ENCODE assay signal across 1 cellular context in the genomic region with DNA sequence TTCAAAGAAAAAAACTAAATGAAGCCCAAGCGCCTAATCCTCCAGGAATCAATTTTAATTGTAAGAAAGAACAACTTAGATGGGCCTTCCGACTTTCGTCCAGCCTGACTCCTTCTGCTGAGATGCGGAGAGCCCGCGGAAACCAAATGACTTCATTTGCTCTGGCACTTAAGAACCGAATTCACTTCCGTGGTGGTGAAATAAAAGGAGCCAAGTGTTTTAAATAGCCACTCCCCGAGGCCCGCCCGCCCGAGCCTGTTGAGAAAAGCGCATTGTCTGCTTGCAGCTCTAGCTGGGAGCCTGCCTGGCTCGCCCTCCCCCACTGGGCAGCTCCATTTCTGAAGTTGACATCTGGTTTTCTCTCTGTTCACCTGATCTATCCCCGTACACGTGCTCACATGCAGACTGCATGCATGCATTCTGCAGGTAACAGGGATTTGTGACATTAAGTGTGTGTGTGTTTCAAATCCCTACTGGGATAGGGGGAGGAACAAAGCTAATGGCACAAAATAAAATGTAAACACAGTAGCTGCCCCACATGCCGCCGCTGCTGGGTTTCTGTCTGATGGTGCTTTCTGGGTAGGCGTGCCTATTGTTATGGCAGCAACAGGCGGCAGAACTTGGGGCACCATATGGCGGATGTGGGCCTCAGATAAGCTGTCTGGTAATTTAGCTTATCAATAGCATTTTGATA.
TF ChIP-seq lines count a peak whose summit lies in the region.

No MANE protein-coding gene starts in this region.

TF ChIP-seq in K562, 482 proteins besides CTCF, POLR2A, EP300 and RAD21 (continued from another document and continues in another):
- TF ChIP-seq, protein P1, sequence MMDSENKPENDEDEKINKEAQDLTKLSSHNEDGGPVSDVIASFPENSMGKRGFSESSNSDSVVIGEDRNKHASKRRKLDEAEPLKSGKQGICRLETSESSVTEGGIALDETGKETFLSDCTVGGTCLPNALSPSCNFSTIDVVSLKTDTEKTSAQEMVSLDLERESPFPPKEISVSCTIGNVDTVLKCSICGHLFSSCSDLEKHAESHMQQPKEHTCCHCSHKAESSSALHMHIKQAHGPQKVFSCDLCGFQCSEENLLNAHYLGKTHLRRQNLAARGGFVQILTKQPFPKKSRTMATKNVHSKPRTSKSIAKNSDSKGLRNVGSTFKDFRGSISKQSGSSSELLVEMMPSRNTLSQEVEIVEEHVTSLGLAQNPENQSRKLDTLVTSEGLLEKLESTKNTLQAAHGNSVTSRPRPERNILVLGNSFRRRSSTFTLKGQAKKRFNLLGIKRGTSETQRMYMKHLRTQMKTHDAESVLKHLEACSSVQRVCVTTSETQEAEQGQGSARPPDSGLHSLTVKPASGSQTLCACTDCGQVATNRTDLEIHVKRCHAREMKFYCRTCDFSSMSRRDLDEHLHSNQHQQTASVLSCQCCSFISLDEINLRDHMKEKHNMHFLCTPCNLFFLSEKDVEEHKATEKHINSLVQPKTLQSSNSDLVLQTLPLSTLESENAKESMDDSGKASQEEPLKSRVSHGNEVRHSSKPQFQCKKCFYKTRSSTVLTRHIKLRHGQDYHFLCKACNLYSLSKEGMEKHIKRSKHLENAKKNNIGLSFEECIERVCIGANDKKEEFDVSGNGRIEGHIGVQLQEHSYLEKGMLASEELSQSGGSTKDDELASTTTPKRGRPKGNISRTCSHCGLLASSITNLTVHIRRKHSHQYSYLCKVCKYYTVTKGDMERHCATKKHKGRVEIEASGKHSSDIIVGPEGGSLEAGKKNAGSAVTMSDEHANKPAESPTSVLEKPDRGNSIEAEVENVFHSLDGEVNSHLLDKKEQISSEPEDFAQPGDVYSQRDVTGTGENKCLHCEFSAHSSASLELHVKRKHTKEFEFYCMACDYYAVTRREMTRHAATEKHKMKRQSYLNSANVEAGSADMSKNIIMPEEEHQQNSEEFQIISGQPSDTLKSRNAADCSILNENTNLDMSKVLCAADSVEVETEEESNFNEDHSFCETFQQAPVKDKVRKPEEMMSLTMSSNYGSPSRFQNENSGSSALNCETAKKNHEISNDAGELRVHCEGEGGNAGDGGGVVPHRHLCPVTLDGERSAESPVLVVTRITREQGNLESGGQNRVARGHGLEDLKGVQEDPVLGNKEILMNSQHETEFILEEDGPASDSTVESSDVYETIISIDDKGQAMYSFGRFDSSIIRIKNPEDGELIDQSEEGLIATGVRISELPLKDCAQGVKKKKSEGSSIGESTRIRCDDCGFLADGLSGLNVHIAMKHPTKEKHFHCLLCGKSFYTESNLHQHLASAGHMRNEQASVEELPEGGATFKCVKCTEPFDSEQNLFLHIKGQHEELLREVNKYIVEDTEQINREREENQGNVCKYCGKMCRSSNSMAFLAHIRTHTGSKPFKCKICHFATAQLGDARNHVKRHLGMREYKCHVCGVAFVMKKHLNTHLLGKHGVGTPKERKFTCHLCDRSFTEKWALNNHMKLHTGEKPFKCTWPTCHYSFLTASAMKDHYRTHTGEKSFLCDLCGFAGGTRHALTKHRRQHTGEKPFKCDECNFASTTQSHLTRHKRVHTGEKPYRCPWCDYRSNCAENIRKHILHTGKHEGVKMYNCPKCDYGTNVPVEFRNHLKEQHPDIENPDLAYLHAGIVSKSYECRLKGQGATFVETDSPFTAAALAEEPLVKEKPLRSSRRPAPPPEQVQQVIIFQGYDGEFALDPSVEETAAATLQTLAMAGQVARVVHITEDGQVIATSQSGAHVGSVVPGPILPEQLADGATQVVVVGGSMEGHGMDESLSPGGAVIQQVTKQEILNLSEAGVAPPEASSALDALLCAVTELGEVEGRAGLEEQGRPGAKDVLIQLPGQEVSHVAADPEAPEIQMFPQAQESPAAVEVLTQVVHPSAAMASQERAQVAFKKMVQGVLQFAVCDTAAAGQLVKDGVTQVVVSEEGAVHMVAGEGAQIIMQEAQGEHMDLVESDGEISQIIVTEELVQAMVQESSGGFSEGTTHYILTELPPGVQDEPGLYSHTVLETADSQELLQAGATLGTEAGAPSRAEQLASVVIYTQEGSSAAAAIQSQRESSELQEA (IDR thresholded peaks at IDR 0.05; ENCODE audit: low read depth), result no peak
- TF ChIP-seq COPS2 (conservative IDR thresholded peaks at IDR 0.05) (no peak), FOXK1 (CRISPR knock-in tag; IDR thresholded peaks at IDR 0.05; ENCODE audit: borderline replicate concordance) (0 out of 2 replicates have a peak, but pooled peaks have one; percentile 47), SMAD4 (CRISPR knock-in tag; conservative IDR thresholded peaks at IDR 0.05) (0 out of 2 replicates have a peak, but pooled peaks have one; percentile 43), SPI1 (IDR thresholded peaks at IDR 0.05; ENCODE audit: borderline replicate concordance, low read depth, low read length) (no peak), SUPT5H (IDR thresholded peaks at IDR 0.05) (no peak), ZNF197 (CRISPR knock-in tag; IDR thresholded peaks at IDR 0.05; ENCODE audit: low read depth) (no peak), BRCA1 (IDR thresholded peaks at IDR 0.05) (no peak), BRCA1 (CRISPR knock-in tag; IDR thresholded peaks at IDR 0.05) (no peak), CREB1 (IDR thresholded peaks at IDR 0.05) (no peak), CREB1 (CRISPR knock-in tag; IDR thresholded peaks at IDR 0.05) (no peak), ZNF41 (CRISPR knock-in tag; conservative IDR thresholded peaks at IDR 0.05) (no peak), MYC (IDR thresholded peaks at IDR 0.05; ENCODE audit: low read depth, low read length) (no peak; the same call in 1 of the 2 replicates), MYC (CRISPR knock-in tag; IDR thresholded peaks at IDR 0.05; ENCODE audit: borderline replicate concordance, low read depth) (no peak), PPARD (CRISPR knock-in tag; IDR thresholded peaks at IDR 0.05) (no peak)
- TF ChIP-seq, protein P2, sequence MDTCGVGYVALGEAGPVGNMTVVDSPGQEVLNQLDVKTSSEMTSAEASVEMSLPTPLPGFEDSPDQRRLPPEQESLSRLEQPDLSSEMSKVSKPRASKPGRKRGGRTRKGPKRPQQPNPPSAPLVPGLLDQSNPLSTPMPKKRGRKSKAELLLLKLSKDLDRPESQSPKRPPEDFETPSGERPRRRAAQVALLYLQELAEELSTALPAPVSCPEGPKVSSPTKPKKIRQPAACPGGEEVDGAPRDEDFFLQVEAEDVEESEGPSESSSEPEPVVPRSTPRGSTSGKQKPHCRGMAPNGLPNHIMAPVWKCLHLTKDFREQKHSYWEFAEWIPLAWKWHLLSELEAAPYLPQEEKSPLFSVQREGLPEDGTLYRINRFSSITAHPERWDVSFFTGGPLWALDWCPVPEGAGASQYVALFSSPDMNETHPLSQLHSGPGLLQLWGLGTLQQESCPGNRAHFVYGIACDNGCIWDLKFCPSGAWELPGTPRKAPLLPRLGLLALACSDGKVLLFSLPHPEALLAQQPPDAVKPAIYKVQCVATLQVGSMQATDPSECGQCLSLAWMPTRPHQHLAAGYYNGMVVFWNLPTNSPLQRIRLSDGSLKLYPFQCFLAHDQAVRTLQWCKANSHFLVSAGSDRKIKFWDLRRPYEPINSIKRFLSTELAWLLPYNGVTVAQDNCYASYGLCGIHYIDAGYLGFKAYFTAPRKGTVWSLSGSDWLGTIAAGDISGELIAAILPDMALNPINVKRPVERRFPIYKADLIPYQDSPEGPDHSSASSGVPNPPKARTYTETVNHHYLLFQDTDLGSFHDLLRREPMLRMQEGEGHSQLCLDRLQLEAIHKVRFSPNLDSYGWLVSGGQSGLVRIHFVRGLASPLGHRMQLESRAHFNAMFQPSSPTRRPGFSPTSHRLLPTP (IDR thresholded peaks at IDR 0.05; ENCODE audit: borderline replicate concordance, extremely low read depth, insufficient read length), result no peak
- TF ChIP-seq, protein P3, sequence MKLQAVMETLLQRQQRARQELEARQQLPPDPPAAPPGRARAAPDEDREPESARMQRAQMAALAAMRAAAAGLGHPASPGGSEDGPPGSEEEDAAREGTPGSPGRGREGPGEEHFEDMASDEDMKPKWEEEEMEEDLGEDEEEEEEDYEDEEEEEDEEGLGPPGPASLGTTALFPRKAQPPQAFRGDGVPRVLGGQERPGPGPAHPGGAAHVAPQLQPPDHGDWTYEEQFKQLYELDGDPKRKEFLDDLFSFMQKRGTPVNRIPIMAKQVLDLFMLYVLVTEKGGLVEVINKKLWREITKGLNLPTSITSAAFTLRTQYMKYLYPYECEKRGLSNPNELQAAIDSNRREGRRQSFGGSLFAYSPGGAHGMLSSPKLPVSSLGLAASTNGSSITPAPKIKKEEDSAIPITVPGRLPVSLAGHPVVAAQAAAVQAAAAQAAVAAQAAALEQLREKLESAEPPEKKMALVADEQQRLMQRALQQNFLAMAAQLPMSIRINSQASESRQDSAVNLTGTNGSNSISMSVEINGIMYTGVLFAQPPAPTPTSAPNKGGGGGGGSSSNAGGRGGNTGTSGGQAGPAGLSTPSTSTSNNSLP (IDR thresholded peaks at IDR 0.05; ENCODE audit: borderline replicate concordance, low read depth, low read length), result no peak
- TF ChIP-seq, protein P4, sequence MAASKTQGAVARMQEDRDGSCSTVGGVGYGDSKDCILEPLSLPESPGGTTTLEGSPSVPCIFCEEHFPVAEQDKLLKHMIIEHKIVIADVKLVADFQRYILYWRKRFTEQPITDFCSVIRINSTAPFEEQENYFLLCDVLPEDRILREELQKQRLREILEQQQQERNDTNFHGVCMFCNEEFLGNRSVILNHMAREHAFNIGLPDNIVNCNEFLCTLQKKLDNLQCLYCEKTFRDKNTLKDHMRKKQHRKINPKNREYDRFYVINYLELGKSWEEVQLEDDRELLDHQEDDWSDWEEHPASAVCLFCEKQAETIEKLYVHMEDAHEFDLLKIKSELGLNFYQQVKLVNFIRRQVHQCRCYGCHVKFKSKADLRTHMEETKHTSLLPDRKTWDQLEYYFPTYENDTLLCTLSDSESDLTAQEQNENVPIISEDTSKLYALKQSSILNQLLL (CRISPR knock-in tag; IDR thresholded peaks at IDR 0.05; ENCODE audit: borderline replicate concordance), result no peak
- TF ChIP-seq, protein P5, sequence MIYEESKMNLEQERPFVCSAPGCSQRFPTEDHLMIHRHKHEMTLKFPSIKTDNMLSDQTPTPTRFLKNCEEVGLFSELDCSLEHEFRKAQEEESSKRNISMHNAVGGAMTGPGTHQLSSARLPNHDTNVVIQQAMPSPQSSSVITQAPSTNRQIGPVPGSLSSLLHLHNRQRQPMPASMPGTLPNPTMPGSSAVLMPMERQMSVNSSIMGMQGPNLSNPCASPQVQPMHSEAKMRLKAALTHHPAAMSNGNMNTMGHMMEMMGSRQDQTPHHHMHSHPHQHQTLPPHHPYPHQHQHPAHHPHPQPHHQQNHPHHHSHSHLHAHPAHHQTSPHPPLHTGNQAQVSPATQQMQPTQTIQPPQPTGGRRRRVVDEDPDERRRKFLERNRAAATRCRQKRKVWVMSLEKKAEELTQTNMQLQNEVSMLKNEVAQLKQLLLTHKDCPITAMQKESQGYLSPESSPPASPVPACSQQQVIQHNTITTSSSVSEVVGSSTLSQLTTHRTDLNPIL (CRISPR knock-in tag; IDR thresholded peaks at IDR 0.05), result no peak
